ENCODE assay signal across 15 cellular contexts in genomic region chr2:16142383-16143361, GRCh38.
DNase-seq lines count a peak whose midpoint lies in the region; ATAC-seq and TF ChIP-seq lines count a peak whose summit lies in the region.
"Had no signal": no experiment of that assay in that cellular context is flagged by ENCODE, and none has a peak within 500 bp of the region (broad histone marks: within the 10 kb centered on the region; RNA-seq: fewer than 3 reads in every experiment).

No MANE protein-coding gene starts in this region.

- no peaks in the 10 kb centered on the region for H3K36me3 Mint-ChIP-seq in activated CD8-positive, alpha-beta memory T cell treated with anti-CD3 and anti-CD28 coated beads, Interleukin-2, amount 10 ng/mL, durations not matched to agents 7 days and 5 days

- H3K4me1 ChIP-seq in testis = no peaks in the 10 kb centered on the region

- H3K27ac Mint-ChIP-seq in activated CD8-positive, alpha-beta memory T cell treated with anti-CD3 and anti-CD28 coated beads, Interleukin-2, amount 10 ng/mL, durations not matched to agents 7 days and 5 days = no peak overlapping the region

- H3K4me3 ChIP-seq in testis = no peak overlapping the region
- H3K4me3 ChIP-seq: cardiac muscle cell, GM12878 had no signal

- DNase-seq in activated CD8-positive, alpha-beta memory T cell treated with anti-CD3 and anti-CD28 coated beads, Interleukin-2, amount 10 ng/mL, durations not matched to agents 7 days and 5 days = peak; percentile 54
- no peak for DNase-seq in activated CD8-positive, alpha-beta memory T cell treated with anti-CD3 and anti-CD28 coated beads, Interleukin-2, amount 50 U/mL, for 4 hours
- peak; percentile 43 for DNase-seq in SW480 (ENCODE audit: low spot score)
- peak; percentile 67 for DNase-seq in left kidney (ENCODE audit: low read depth, low spot score)
- DNase-seq in testis = peak; percentile 28
- DNase-seq: activated CD4-positive, CD25-positive, alpha-beta regulatory T cell treated with anti-CD3 and anti-CD28 coated beads, Interleukin-2, amount 50 U/mL, for 72 hours; KG1; left cardiac atrium; NCI-H187 had no signal

- H3K36me3 ChIP-seq in testis (ENCODE audit: low read depth, missing control alignments) = no peaks in the 10 kb centered on the region
- H3K36me3 ChIP-seq: cardiac muscle cell had no signal

- no peaks in the 10 kb centered on the region for H3K9me3 ChIP-seq in testis

- no peak for TF ChIP-seq CTCF in testis (IDR thresholded peaks at IDR 0.05)

- no peaks in the 10 kb centered on the region for H3K27me3 ChIP-seq in testis
- H3K27me3 ChIP-seq: cardiac muscle cell had no signal

- H3K4me1 Mint-ChIP-seq in activated CD8-positive, alpha-beta memory T cell treated with anti-CD3 and anti-CD28 coated beads, Interleukin-2, amount 10 ng/mL, durations not matched to agents 7 days and 5 days = no peaks in the 10 kb centered on the region

- no peaks in the 10 kb centered on the region for H3K27me3 Mint-ChIP-seq in activated CD8-positive, alpha-beta memory T cell treated with anti-CD3 and anti-CD28 coated beads, Interleukin-2, amount 10 ng/mL, durations not matched to agents 7 days and 5 days

- CTCF ChIA-PET in activated CD8-positive, alpha-beta memory T cell treated with anti-CD3 and anti-CD28 coated beads, Interleukin-2, amount 10 ng/mL, durations not matched to agents 7 days and 5 days (lab: Charles Lee) = interaction anchor here (0.7 kb wide), 1 partner anchor 16 kb away, joined by 3 read pairs; no protein-coding TSS in a partner anchor

- 45 to 52% methylated on average over 9 of the region's 9 CpGs for WGBS in testis, 2 donors

- intact Hi-C loops in testis (cut with DNase I; ENCODE audit: low total_unique reads) = no loop called here

- no peaks in the 10 kb centered on the region for H3K9me3 Mint-ChIP-seq in activated CD8-positive, alpha-beta memory T cell treated with anti-CD3 and anti-CD28 coated beads, Interleukin-2, amount 10 ng/mL, durations not matched to agents 7 days and 5 days (ENCODE audit: low read depth)

- H3K4me3 Mint-ChIP-seq in activated CD8-positive, alpha-beta memory T cell treated with anti-CD3 and anti-CD28 coated beads, Interleukin-2, amount 10 ng/mL, durations not matched to agents 7 days and 5 days = no peak overlapping the region

- no peak for TF ChIP-seq POLR2A in testis (IDR thresholded peaks at IDR 0.05)

- H3K27ac ChIP-seq in testis = no peak overlapping the region
- H3K27ac ChIP-seq: cardiac muscle cell had no signal

- peak; percentile 83 for ATAC-seq in activated CD8-positive, alpha-beta memory T cell treated with anti-CD3 and anti-CD28 coated beads, Interleukin-2, amount 10 ng/mL, durations not matched to agents 7 days and 5 days
- ATAC-seq in HG02571 (IDR thresholded peaks at IDR 0.05; ENCODE audit: unreplicated experiment) (no peak), GM21825 (IDR thresholded peaks at IDR 0.05; ENCODE audit: unreplicated experiment) (no peak), HG02852 (IDR thresholded peaks at IDR 0.05; ENCODE audit: unreplicated experiment) (no peak)
- ATAC-seq: GM12878, left cardiac atrium, SK-N-SH treated with all-trans-retinoic acid at 6 μM for 48 hours had no signal
